In the genomic region with DNA sequence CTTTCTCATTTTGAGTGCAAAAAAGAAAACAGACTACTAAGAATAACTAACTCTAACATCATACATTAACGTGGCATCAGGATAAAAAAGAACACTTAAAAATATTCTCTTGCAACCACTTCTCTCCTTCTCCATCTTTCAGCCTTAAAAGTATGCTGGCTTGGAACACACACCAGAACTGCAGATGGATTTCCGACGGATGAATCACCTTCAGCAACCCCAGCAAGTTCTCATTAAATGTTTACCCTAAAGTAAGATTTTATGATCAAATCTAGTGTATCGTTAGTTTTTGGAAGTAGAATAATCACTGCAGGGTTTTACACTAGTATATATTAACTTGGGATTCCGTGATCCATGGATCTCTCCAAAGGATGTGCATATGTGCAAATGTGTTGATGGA, we compare ENCODE assay signal across 8 cellular contexts. TPM values are rescaled to one million over a fixed set of nuclear protein-coding genes. Genes with fewer than 3 reads are reported as not detected.
DNase-seq lines count a peak whose midpoint lies in the region; ATAC-seq and TF ChIP-seq lines count a peak whose summit lies in the region.

No MANE protein-coding gene starts in this region.

- peaks cover 0 to 5% (median 4%) of the 10 kb centered on the region in 5 donors for H3K36me3 ChIP-seq in subcutaneous abdominal adipose tissue (ENCODE audit: control insufficient read depth in 5 of 5, insufficient read depth in 5 of 5, low read length in 5 of 5)

- ATAC-seq in activated CD8-positive, alpha-beta memory T cell treated with anti-CD3 and anti-CD28 coated beads, Interleukin-2, amount 10 ng/mL, durations not matched to agents 7 days and 5 days, result no peak

- peak overlapping the region in 3 of 5 donors; percentile 84 to 91 (median 85) for H3K4me3 ChIP-seq in subcutaneous abdominal adipose tissue (ENCODE audit: low read depth in 1 of 5, low read length in 5 of 5)

- H3K27ac Mint-ChIP-seq in activated CD8-positive, alpha-beta memory T cell treated with anti-CD3 and anti-CD28 coated beads, Interleukin-2, amount 10 ng/mL, durations not matched to agents 7 days and 5 days, result peak overlapping the region; percentile 98

- H3K9ac ChIP-seq in subcutaneous abdominal adipose tissue (ENCODE audit: low read length in 5 of 5), result peak overlapping the region in 2 of 5 donors; percentile 91 to 99

- TF ChIP-seq CTCF in VCaP (conservative IDR thresholded peaks at IDR 0.05), result no peak

- no peaks in the 10 kb centered on the region for H3K9me3 ChIP-seq in subcutaneous abdominal adipose tissue (ENCODE audit: control insufficient read depth in 5 of 5, low read length in 5 of 5)

- H3K27ac ChIP-seq in VCaP (peak overlapping the region; percentile 89; the same call in 1 of the 2 replicates), subcutaneous abdominal adipose tissue (ENCODE audit: low read depth, low read length) (no peak overlapping the region)

- H3K27me3 ChIP-seq in subcutaneous abdominal adipose tissue (ENCODE audit: control insufficient read depth in 5 of 5, insufficient read depth in 4 of 5, low read length in 5 of 5), result no peaks in the 10 kb centered on the region

- H3K4me3 Mint-ChIP-seq in activated CD8-positive, alpha-beta memory T cell treated with anti-CD3 and anti-CD28 coated beads, Interleukin-2, amount 10 ng/mL, durations not matched to agents 7 days and 5 days, result peak overlapping the region; percentile 98

- peaks cover 0 to 37% (median 32%) of the 10 kb centered on the region in 5 donors for H3K4me1 ChIP-seq in subcutaneous abdominal adipose tissue (ENCODE audit: control insufficient read depth in 5 of 5, insufficient read depth in 5 of 5, low read length in 5 of 5)

- no peaks in the 10 kb centered on the region for H3K27me3 Mint-ChIP-seq in activated CD8-positive, alpha-beta memory T cell treated with anti-CD3 and anti-CD28 coated beads, Interleukin-2, amount 10 ng/mL, durations not matched to agents 7 days and 5 days

- no peaks in the 10 kb centered on the region for H3K9me3 Mint-ChIP-seq in activated CD8-positive, alpha-beta memory T cell treated with anti-CD3 and anti-CD28 coated beads, Interleukin-2, amount 10 ng/mL, durations not matched to agents 7 days and 5 days (ENCODE audit: low read depth)

- no peak for DNase-seq in activated CD8-positive, alpha-beta memory T cell treated with anti-CD3 and anti-CD28 coated beads, Interleukin-2, amount 10 ng/mL, durations not matched to agents 7 days and 5 days
- no peak for DNase-seq in activated CD8-positive, alpha-beta memory T cell treated with anti-CD3 and anti-CD28 coated beads, Interleukin-2, amount 50 U/mL, for 48 hours
- DNase-seq in hepatic stellate cell (ENCODE audit: low spot score) (peak; percentile 64), NCI-H2081 treated with DMSO at 0.1 percent for 48 hours (lab: John Stamatoyannopoulos, UW) (no peak), kidney glomerular epithelial cell (lab: John Stamatoyannopoulos, UW) (no peak), COLO829 (ENCODE audit: low spot score) (no peak)

- H3K4me1 Mint-ChIP-seq in activated CD8-positive, alpha-beta memory T cell treated with anti-CD3 and anti-CD28 coated beads, Interleukin-2, amount 10 ng/mL, durations not matched to agents 7 days and 5 days, result peaks cover 44% of the 10 kb centered on the region

- H3K36me3 Mint-ChIP-seq in activated CD8-positive, alpha-beta memory T cell treated with anti-CD3 and anti-CD28 coated beads, Interleukin-2, amount 10 ng/mL, durations not matched to agents 7 days and 5 days, result peaks cover 17% of the 10 kb centered on the region

- CTCF ChIA-PET in activated CD8-positive, alpha-beta memory T cell treated with anti-CD3 and anti-CD28 coated beads, Interleukin-2, amount 10 ng/mL, durations not matched to agents 7 days and 5 days (lab: Charles Lee), result interaction anchor here (0.8 to 8.5 kb wide), 6 partner anchors 8 to 363 kb away, joined by 3 to 216 read pairs (median 4); no protein-coding TSS in a partner anchor

RNA-seq across cellular contexts. Expression of gene NEK9, which starts 1.2 kb away (rescaled TPM):
- total RNA-seq in activated CD8-positive, alpha-beta memory T cell treated with anti-CD3 and anti-CD28 coated beads, Interleukin-2, amount 10 ng/mL, durations not matched to agents 7 days and 5 days, result 10 to 100 TPM; 83.0 to 86.4 TPM

RNA-seq across cellular contexts. Expression of gene TMED10, which starts 50.8 kb away (rescaled TPM):
- 100 to 1,000 TPM; 129 to 166 TPM for total RNA-seq in activated CD8-positive, alpha-beta memory T cell treated with anti-CD3 and anti-CD28 coated beads, Interleukin-2, amount 10 ng/mL, durations not matched to agents 7 days and 5 days

RNA-seq across cellular contexts. Expression of gene ZC2HC1C, which starts 56.2 kb away (rescaled TPM):
- 1 to 10 TPM; 2.8 to 2.9 TPM for total RNA-seq in activated CD8-positive, alpha-beta memory T cell treated with anti-CD3 and anti-CD28 coated beads, Interleukin-2, amount 10 ng/mL, durations not matched to agents 7 days and 5 days
